In genomic region chr16:89720859-89721643, GRCh38 we compare ENCODE assay signal across 1 cellular context.
A peak's percentile ranks its signal among the peaks of the same experiment; 100 is the strongest.
TF ChIP-seq lines count a peak whose summit lies in the region.

Gene VPS9D1 (minus strand): TSS chr16:89720898. CDS start chr16:89720861, 37 bp downstream.
Gene ZNF276 (plus strand): TSS chr16:89721537. CDS start chr16:89721641, 104 bp downstream.

TF ChIP-seq in GM23338, 12 proteins besides CTCF, POLR2A, EP300 and RAD21 (continued from another document):
- TF ChIP-seq, protein P1, sequence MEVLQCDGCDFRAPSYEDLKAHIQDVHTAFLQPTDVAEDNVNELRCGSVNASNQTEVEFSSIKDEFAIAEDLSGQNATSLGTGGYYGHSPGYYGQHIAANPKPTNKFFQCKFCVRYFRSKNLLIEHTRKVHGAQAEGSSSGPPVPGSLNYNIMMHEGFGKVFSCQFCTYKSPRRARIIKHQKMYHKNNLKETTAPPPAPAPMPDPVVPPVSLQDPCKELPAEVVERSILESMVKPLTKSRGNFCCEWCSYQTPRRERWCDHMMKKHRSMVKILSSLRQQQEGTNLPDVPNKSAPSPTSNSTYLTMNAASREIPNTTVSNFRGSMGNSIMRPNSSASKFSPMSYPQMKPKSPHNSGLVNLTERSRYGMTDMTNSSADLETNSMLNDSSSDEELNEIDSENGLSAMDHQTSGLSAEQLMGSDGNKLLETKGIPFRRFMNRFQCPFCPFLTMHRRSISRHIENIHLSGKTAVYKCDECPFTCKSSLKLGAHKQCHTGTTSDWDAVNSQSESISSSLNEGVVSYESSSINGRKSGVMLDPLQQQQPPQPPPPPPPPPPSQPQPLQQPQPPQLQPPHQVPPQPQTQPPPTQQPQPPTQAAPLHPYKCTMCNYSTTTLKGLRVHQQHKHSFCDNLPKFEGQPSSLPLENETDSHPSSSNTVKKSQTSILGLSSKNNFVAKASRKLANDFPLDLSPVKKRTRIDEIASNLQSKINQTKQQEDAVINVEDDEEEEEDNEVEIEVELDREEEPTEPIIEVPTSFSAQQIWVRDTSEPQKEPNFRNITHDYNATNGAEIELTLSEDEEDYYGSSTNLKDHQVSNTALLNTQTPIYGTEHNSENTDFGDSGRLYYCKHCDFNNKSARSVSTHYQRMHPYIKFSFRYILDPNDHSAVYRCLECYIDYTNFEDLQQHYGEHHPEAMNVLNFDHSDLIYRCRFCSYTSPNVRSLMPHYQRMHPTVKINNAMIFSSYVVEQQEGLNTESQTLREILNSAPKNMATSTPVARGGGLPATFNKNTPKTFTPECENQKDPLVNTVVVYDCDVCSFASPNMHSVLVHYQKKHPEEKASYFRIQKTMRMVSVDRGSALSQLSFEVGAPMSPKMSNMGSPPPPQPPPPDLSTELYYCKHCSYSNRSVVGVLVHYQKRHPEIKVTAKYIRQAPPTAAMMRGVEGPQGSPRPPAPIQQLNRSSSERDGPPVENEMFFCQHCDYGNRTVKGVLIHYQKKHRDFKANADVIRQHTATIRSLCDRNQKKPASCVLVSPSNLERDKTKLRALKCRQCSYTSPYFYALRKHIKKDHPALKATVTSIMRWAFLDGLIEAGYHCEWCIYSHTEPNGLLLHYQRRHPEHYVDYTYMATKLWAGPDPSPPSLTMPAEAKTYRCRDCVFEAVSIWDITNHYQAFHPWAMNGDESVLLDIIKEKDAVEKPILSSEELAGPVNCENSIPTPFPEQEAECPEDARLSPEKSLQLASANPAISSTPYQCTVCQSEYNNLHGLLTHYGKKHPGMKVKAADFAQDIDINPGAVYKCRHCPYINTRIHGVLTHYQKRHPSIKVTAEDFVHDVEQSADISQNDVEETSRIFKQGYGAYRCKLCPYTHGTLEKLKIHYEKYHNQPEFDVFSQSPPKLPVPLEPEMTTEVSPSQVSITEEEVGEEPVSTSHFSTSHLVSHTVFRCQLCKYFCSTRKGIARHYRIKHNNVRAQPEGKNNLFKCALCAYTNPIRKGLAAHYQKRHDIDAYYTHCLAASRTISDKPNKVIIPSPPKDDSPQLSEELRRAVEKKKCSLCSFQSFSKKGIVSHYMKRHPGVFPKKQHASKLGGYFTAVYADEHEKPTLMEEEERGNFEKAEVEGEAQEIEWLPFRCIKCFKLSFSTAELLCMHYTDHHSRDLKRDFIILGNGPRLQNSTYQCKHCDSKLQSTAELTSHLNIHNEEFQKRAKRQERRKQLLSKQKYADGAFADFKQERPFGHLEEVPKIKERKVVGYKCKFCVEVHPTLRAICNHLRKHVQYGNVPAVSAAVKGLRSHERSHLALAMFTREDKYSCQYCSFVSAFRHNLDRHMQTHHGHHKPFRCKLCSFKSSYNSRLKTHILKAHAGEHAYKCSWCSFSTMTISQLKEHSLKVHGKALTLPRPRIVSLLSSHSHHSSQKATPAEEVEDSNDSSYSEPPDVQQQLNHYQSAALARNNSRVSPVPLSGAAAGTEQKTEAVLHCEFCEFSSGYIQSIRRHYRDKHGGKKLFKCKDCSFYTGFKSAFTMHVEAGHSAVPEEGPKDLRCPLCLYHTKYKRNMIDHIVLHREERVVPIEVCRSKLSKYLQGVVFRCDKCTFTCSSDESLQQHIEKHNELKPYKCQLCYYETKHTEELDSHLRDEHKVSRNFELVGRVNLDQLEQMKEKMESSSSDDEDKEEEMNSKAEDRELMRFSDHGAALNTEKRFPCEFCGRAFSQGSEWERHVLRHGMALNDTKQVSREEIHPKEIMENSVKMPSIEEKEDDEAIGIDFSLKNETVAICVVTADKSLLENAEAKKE (CRISPR knock-in tag; IDR thresholded peaks at IDR 0.05), result no peak
- peak; percentile 13; the same call in 1 of the 2 replicates for TF ChIP-seq ZNF331 (CRISPR knock-in tag; IDR thresholded peaks at IDR 0.05; ENCODE audit: low read depth)
- TF ChIP-seq NANOG (IDR thresholded peaks at IDR 0.05; ENCODE audit: borderline replicate concordance), result no peak
- TF ChIP-seq ETS1 (IDR thresholded peaks at IDR 0.05), result 0 out of 2 replicates have a peak, but pooled peaks have one; percentile 16
- no peak for TF ChIP-seq STAT1 (IDR thresholded peaks at IDR 0.05; ENCODE audit: unreplicated experiment)
- TF ChIP-seq REST (IDR thresholded peaks at IDR 0.05; ENCODE audit: unreplicated experiment), result no peak
- no peak for TF ChIP-seq JUNB (IDR thresholded peaks at IDR 0.05; ENCODE audit: unreplicated experiment)
- no peak for TF ChIP-seq EZH2 (IDR thresholded peaks at IDR 0.05; ENCODE audit: low read depth, unreplicated experiment)
- TF ChIP-seq CREB1 (CRISPR knock-in tag; IDR thresholded peaks at IDR 0.05; ENCODE audit: low read depth), result peak; percentile 79
- TF ChIP-seq POLR2AphosphoS5 (IDR thresholded peaks at IDR 0.05; ENCODE audit: low read depth), result peak; percentile 52
